1 cellular context compared by ENCODE assay signal in genomic region chr9:108727580-108728056, GRCh38.
TF ChIP-seq lines count a peak whose summit lies in the region.

No MANE protein-coding gene starts in this region.

TF ChIP-seq in GM23338, 12 proteins besides CTCF, POLR2A, EP300 and RAD21 (continued from another document):
- TF ChIP-seq NANOG (IDR thresholded peaks at IDR 0.05; ENCODE audit: borderline replicate concordance): no peak
- no peak for TF ChIP-seq ZNF114 (CRISPR knock-in tag; IDR thresholded peaks at IDR 0.05)
- TF ChIP-seq JUNB (IDR thresholded peaks at IDR 0.05; ENCODE audit: unreplicated experiment): no peak
- TF ChIP-seq EZH2 (IDR thresholded peaks at IDR 0.05; ENCODE audit: low read depth, unreplicated experiment): no peak
